ENCODE assay signal across 11 cellular contexts in genomic region chr17:78154903-78155811, GRCh38. TPM values are rescaled to one million over a fixed set of nuclear protein-coding genes. Genes with fewer than 3 reads are reported as not detected.
A peak's percentile ranks its signal among the peaks of the same experiment; 100 is the strongest.
DNase-seq lines count a peak whose midpoint lies in the region; ATAC-seq and TF ChIP-seq lines count a peak whose summit lies in the region.
"Had no signal": no experiment of that assay in that cellular context is flagged by ENCODE, and none has a peak within 500 bp of the region (broad histone marks: within the 10 kb centered on the region; RNA-seq: fewer than 3 reads in every experiment).

No MANE protein-coding gene starts in this region.

- no peaks in the 10 kb centered on the region for H3K9me3 Mint-ChIP-seq in natural killer cell treated with Interleukin-12 subunit alpha and Interleukin-12 subunit beta and Interleukin-15 and Interleukin-18, amount 100 ng/mL, for 72 hours

- TF ChIP-seq CTCF in PC-9 (conservative IDR thresholded peaks at IDR 0.05) (no peak), prostate gland (IDR thresholded peaks at IDR 0.05) (no peak)

- H3K4me3 ChIP-seq in PC-9 (no peak overlapping the region), prostate gland (no peak overlapping the region)
- H3K4me3 ChIP-seq: body of pancreas, lung had no signal

- ATAC-seq in GM18909 (IDR thresholded peaks at IDR 0.05; ENCODE audit: poor library complexity, unreplicated experiment) (peak; percentile 68), HG02763 (IDR thresholded peaks at IDR 0.05; ENCODE audit: unreplicated experiment) (peak; percentile 48)
- peak; percentile 65 to 83 for ATAC-seq in natural killer cell treated with Interleukin-12 subunit alpha and Interleukin-12 subunit beta and Interleukin-15 and Interleukin-18, amount 100 ng/mL, for 72 hours
- ATAC-seq: body of pancreas had no signal

- intact Hi-C loops in PC-9 (cut with micrococcal nuclease; ENCODE audit: unreplicated experiment): no loop called here
- intact Hi-C loops in prostate gland (cut with DNase I): no loop called here

- no peaks in the 10 kb centered on the region; the same call in 1 of the 2 replicates for H3F3A ChIP-seq in PC-9 (ENCODE audit: insufficient read depth, low read depth)

- H3K79me2 ChIP-seq in PC-9 (ENCODE audit: low read depth): no peaks in the 10 kb centered on the region

- H3K27ac ChIP-seq in PC-9: no peak overlapping the region
- no peak overlapping the region for H3K27ac ChIP-seq in prostate gland

- BruUV-seq in PC-9 (replicated peaks; lab: Mats Ljungman, UMichigan): no TSS peak

- peaks cover 0 to 3% of the 10 kb centered on the region in 2 donors for H3K27me3 Mint-ChIP-seq in natural killer cell treated with Interleukin-12 subunit alpha and Interleukin-12 subunit beta and Interleukin-15 and Interleukin-18, amount 100 ng/mL, for 72 hours

- H2AFZ ChIP-seq in PC-9: no peak overlapping the region

- peak overlapping the region in 1 of 2 donors; percentile 26 for H3K27ac Mint-ChIP-seq in natural killer cell treated with Interleukin-12 subunit alpha and Interleukin-12 subunit beta and Interleukin-15 and Interleukin-18, amount 100 ng/mL, for 72 hours

- POLR2A ChIA-PET in PC-9 (lab: Charles Lee; ENCODE audit: unreplicated experiment): no interaction called here

- no peaks in the 10 kb centered on the region for H3K27me3 ChIP-seq in PC-9 (ENCODE audit: insufficient read depth, low read depth)
- no peaks in the 10 kb centered on the region for H3K27me3 ChIP-seq in prostate gland (replicated peaks; ENCODE audit: insufficient read depth)
- H3K27me3 ChIP-seq: body of pancreas had no signal

- WGBS in prostate gland: 78% methylated on average over 11 of the region's 11 CpGs

- no peaks in the 10 kb centered on the region for H3K9me2 ChIP-seq in PC-9 (ENCODE audit: insufficient read depth)

- H4K20me1 ChIP-seq in PC-9 (ENCODE audit: insufficient read depth): no peaks in the 10 kb centered on the region

- H3K9me3 ChIP-seq in PC-9 (ENCODE audit: insufficient read depth, low read depth) (no peaks in the 10 kb centered on the region), prostate gland (no peaks in the 10 kb centered on the region)
- H3K9me3 ChIP-seq: body of pancreas had no signal

- H3K4me1 Mint-ChIP-seq in natural killer cell treated with Interleukin-12 subunit alpha and Interleukin-12 subunit beta and Interleukin-15 and Interleukin-18, amount 100 ng/mL, for 72 hours (ENCODE audit: low read depth in 2 of 2): peaks cover 0 to 7% of the 10 kb centered on the region in 2 donors

- DNase-seq in OCI-M1 (lab: John Stamatoyannopoulos, UW) (peak; percentile 75), PC-9 (no peak), AG08395 (ENCODE audit: low spot score) (no peak), prostate gland (ENCODE audit: low spot score) (no peak), midbrain (lab: John Stamatoyannopoulos, UW) (no peak)
- no peak for DNase-seq in natural killer cell treated with Interleukin-12 subunit alpha and Interleukin-12 subunit beta and Interleukin-15 and Interleukin-18, amount 100 ng/mL, for 72 hours (ENCODE audit: low spot score)
- DNase-seq: body of pancreas had no signal

- no peaks in the 10 kb centered on the region for H3K4me1 ChIP-seq in PC-9 (replicated peaks; ENCODE audit: insufficient read depth)
- H3K4me1 ChIP-seq in prostate gland (replicated peaks): no peaks in the 10 kb centered on the region

- no peak overlapping the region for H3K4me2 ChIP-seq in PC-9

- H3K4me3 Mint-ChIP-seq in natural killer cell treated with Interleukin-12 subunit alpha and Interleukin-12 subunit beta and Interleukin-15 and Interleukin-18, amount 100 ng/mL, for 72 hours: peak overlapping the region; percentile 34

- H3K36me3 ChIP-seq in PC-9 (ENCODE audit: low read depth): no peaks in the 10 kb centered on the region
- H3K36me3 ChIP-seq in prostate gland: no peaks in the 10 kb centered on the region

- TF ChIP-seq POLR2A in prostate gland (IDR thresholded peaks at IDR 0.05): no peak

- H3K36me3 Mint-ChIP-seq in natural killer cell treated with Interleukin-12 subunit alpha and Interleukin-12 subunit beta and Interleukin-15 and Interleukin-18, amount 100 ng/mL, for 72 hours: no peaks in the 10 kb centered on the region

- CTCF ChIA-PET in PC-9 (lab: Charles Lee): no interaction called here

RNA-seq across cellular contexts. Expression of gene C17orf99, which starts 9.0 kb away (rescaled TPM):
- not detected for total RNA-seq in natural killer cell treated with Interleukin-12 subunit alpha and Interleukin-12 subunit beta and Interleukin-15 and Interleukin-18, amount 100 ng/mL, for 72 hours
- total RNA-seq in PC-9 (2021) (not detected in 2 replicates), prostate gland (not detected)
- total RNA-seq: body of pancreas, SK-MEL-5 had no signal

RNA-seq across cellular contexts. Expression of gene SYNGR2, which starts 13.2 kb away (rescaled TPM):
- 100 to 1,000 TPM in 1 of 2 donors, 10 to 100 TPM in 1; 84.9 to 120 TPM for total RNA-seq in natural killer cell treated with Interleukin-12 subunit alpha and Interleukin-12 subunit beta and Interleukin-15 and Interleukin-18, amount 100 ng/mL, for 72 hours
- 91.9 and 95.0 TPM in 2 replicates for total RNA-seq in PC-9 (2021)
- total RNA-seq in prostate gland: 100 to 1,000 TPM; 133 to 284 TPM

RNA-seq across cellular contexts. Expression of gene TMC8, which starts 24.6 kb away (rescaled TPM):
- total RNA-seq in natural killer cell treated with Interleukin-12 subunit alpha and Interleukin-12 subunit beta and Interleukin-15 and Interleukin-18, amount 100 ng/mL, for 72 hours: 100 to 1,000 TPM in 1 of 2 donors, 10 to 100 TPM in 1; 87.1 to 209 TPM
- total RNA-seq in PC-9 (2021) (1.9 and 2.6 TPM in 2 replicates), prostate gland (1 to 10 TPM; 1.2 to 3.3 TPM)

RNA-seq across cellular contexts. Expression of gene TMC6, which starts 26.6 kb away (rescaled TPM):
- 100 to 1,000 TPM; 282 to 351 TPM for total RNA-seq in natural killer cell treated with Interleukin-12 subunit alpha and Interleukin-12 subunit beta and Interleukin-15 and Interleukin-18, amount 100 ng/mL, for 72 hours
- 97.7 and 116 TPM in 2 replicates for total RNA-seq in PC-9 (2021)
- total RNA-seq in prostate gland: 10 to 100 TPM; 36.1 to 65.2 TPM

RNA-seq across cellular contexts. Expression of gene TK1, which starts 31.7 kb away (rescaled TPM):
- total RNA-seq in natural killer cell treated with Interleukin-12 subunit alpha and Interleukin-12 subunit beta and Interleukin-15 and Interleukin-18, amount 100 ng/mL, for 72 hours: 100 to 1,000 TPM in 1 of 2 donors, 10 to 100 TPM in 1; 66.8 to 138 TPM
- total RNA-seq in PC-9 (2021) (137 and 147 TPM in 2 replicates), prostate gland (10 to 100 TPM; 10.8 to 11.2 TPM)

Comparison
In these comparisons a context has a peak if more than half of its experiments do, and no peak if none do; other contexts are left out.
1. RNA of gene TMC8, which starts 24.6 kb away (total RNA-seq): 87.1 to 209 TPM in natural killer cell treated with Interleukin-12 subunit alpha and Interleukin-12 subunit beta and Interleukin-15 and Interleukin-18, amount 100 ng/mL, for 72 hours; 1.2 to 3.3 TPM in prostate gland and 1.9 to 2.6 TPM in PC-9; every median in the first group is over 10 times any median in the second.
2. Peak in every context shown above with its lines, with median percentiles within 50 percentile points of each other: ATAC-seq.